In the genomic region with DNA sequence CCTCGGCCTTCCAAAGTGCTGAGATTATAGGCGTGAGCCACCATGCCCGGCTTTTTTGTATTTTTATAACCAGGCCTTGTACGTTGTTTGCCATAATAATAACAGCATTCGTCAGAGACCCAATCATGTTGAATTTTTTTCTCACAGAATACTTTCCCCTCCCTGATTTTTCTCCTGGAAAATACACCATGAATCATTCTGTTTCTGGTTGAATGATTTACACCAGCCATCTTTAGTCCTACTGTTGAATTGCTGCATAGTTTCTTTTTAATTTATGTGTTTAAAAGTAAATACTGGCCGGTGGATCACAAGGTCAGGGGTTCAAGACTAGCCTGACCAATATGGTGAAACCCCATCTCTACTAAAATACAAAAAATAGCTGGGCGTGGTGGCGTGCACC, we compare ENCODE assay signal across 21 cellular contexts. TPM values are rescaled to one million over a fixed set of nuclear protein-coding genes. Genes with fewer than 3 reads are reported as not detected.
DNase-seq lines count a peak whose midpoint lies in the region; ATAC-seq, FAIRE-seq and TF ChIP-seq lines count a peak whose summit lies in the region.
"Had no signal": no experiment of that assay in that cellular context is flagged by ENCODE, and none has a peak within 500 bp of the region (broad histone marks: within the 10 kb centered on the region; RNA-seq: fewer than 3 reads in every experiment).

No MANE protein-coding gene starts in this region.

- TF ChIP-seq CTCF in HepG2 (CRISPR knock-in tag; IDR thresholded peaks at IDR 0.05): no peak
- TF ChIP-seq CTCF in right lobe of liver (IDR thresholded peaks at IDR 0.05): no peak
- TF ChIP-seq CTCF in lower lobe of right lung (IDR thresholded peaks at IDR 0.05): no peak
- no peak for TF ChIP-seq CTCF in type B pancreatic cell (conservative IDR thresholded peaks at IDR 0.05)
- TF ChIP-seq CTCF in Caco-2 (IDR thresholded peaks at IDR 0.05; ENCODE audit: insufficient read depth in 1 of 2, low read depth in 1 of 2, low read length in 1 of 2, severe bottlenecking in 1 of 2, unreplicated experiment in 1 of 2): no peak

- no peaks in the 10 kb centered on the region for H3K9me3 Mint-ChIP-seq in activated CD4-positive, alpha-beta memory T cell treated with anti-CD3 and anti-CD28 coated beads, Interleukin-2, amount 10 ng/mL, durations not matched to agents 7 days and 5 days
- no peaks in the 10 kb centered on the region for H3K9me3 Mint-ChIP-seq in type B pancreatic cell
- no peaks in the 10 kb centered on the region for H3K9me3 Mint-ChIP-seq in Caco-2 (ENCODE audit: unreplicated experiment)
- H3K9me3 Mint-ChIP-seq: endodermal cell had no signal

- H3K27ac ChIP-seq in HepG2 (ENCODE audit: extremely low read length, insufficient read depth, low read length) (no peak overlapping the region), right lobe of liver (no peak overlapping the region), lower lobe of right lung (no peak overlapping the region)
- H3K27ac ChIP-seq: pancreas had no signal

- H3K4me3 ChIP-seq in HepG2 (replicated peaks in 1 of 3; ENCODE audit: insufficient read depth in 1 of 3, low read depth in 2 of 3, low read length in 3 of 3) (no peak overlapping the region; a peak in 1 of 6 replicates), right lobe of liver (no peak overlapping the region), lower lobe of right lung (peak overlapping the region; percentile 76), Caco-2 (ENCODE audit: low read depth, low read length) (no peak overlapping the region)
- H3K4me3 ChIP-seq: pancreas had no signal

- ATAC-seq in HepG2 (no peak), right lobe of liver (no peak), lower lobe of right lung (no peak), GM19351 (IDR thresholded peaks at IDR 0.05; ENCODE audit: unreplicated experiment) (no peak)
- ATAC-seq: activated CD4-positive, CD25-positive, alpha-beta regulatory T cell treated with anti-CD3 and anti-CD28 coated beads, Interleukin-2, amount 50 U/mL, for 24 hours; Panc1; pancreas had no signal

- TF ChIP-seq EP300 in HepG2 (IDR thresholded peaks at IDR 0.05; ENCODE audit: low read depth in 2 of 2, low read length in 2 of 2) (no peak), HepG2 (CRISPR knock-in tag; IDR thresholded peaks at IDR 0.05; ENCODE audit: borderline replicate concordance) (no peak)

- FAIRE-seq in HepG2 (lab: Jason Lieb, UNC): no peak
- FAIRE-seq: pancreas, small intestine had no signal

- CTCF ChIA-PET in HepG2 (lab: Yijun Ruan, JAX; ENCODE audit: low intra/inter-chr PET ratio, low total read pairs): no interaction called here
- CTCF ChIA-PET in activated CD4-positive, alpha-beta memory T cell treated with anti-CD3 and anti-CD28 coated beads, Interleukin-2, amount 10 ng/mL, durations not matched to agents 7 days and 5 days (lab: Charles Lee): no interaction called here
- CTCF ChIA-PET in Caco-2 (lab: Charles Lee): no interaction called here

- POLR2A ChIA-PET in HepG2 (lab: Yijun Ruan, JAX): no interaction called here
- POLR2A ChIA-PET in activated CD4-positive, alpha-beta memory T cell treated with anti-CD3 and anti-CD28 coated beads, Interleukin-2, amount 10 ng/mL, durations not matched to agents 7 days and 5 days (lab: Charles Lee): interaction anchor here (0.6 kb wide), 1 partner anchor 9 kb away, joined by 3 read pairs; no protein-coding TSS in a partner anchor
- POLR2A ChIA-PET in Caco-2 (lab: Charles Lee): no interaction called here

- peak overlapping the region; percentile 95 for H3K4me2 ChIP-seq in HepG2 (ENCODE audit: low read depth, low read length)

- peaks cover 53% of the 10 kb centered on the region for H3K4me1 Mint-ChIP-seq in activated CD4-positive, alpha-beta memory T cell treated with anti-CD3 and anti-CD28 coated beads, Interleukin-2, amount 10 ng/mL, durations not matched to agents 7 days and 5 days
- H3K4me1 Mint-ChIP-seq in type B pancreatic cell (ENCODE audit: unreplicated experiment) (peaks cover 24% of the 10 kb centered on the region), Caco-2 (ENCODE audit: low read depth, unreplicated experiment) (peaks cover 12% of the 10 kb centered on the region)

- no peak for TF ChIP-seq RAD21 in HepG2 (CRISPR knock-in tag; IDR thresholded peaks at IDR 0.05)

- H3K4me3 Mint-ChIP-seq in activated CD4-positive, alpha-beta memory T cell treated with anti-CD3 and anti-CD28 coated beads, Interleukin-2, amount 10 ng/mL, durations not matched to agents 7 days and 5 days: peak overlapping the region; percentile 27
- H3K4me3 Mint-ChIP-seq in type B pancreatic cell (peak overlapping the region; percentile 54), Caco-2 (ENCODE audit: unreplicated experiment) (no peak overlapping the region)
- H3K4me3 Mint-ChIP-seq: endodermal cell had no signal

- 86% methylated on average over 8 of the region's 8 CpGs for WGBS in HepG2 (ENCODE audit: low lambda C conversion rate)
- WGBS in right lobe of liver (ENCODE audit: insufficient coverage, low coverage, low lambda C conversion rate, missing lambda C conversion rate): 66% methylated on average over 8 of the region's 8 CpGs

- in situ Hi-C loops in HepG2 (cut with HindIII; ENCODE audit: extremely low pct_ligation_motif_present, low pct_unique_long_range_greater_than_20kb): no loop called here

- H3K27ac Mint-ChIP-seq in activated CD4-positive, alpha-beta memory T cell treated with anti-CD3 and anti-CD28 coated beads, Interleukin-2, amount 10 ng/mL, durations not matched to agents 7 days and 5 days: no peak overlapping the region
- H3K27ac Mint-ChIP-seq in type B pancreatic cell: peak overlapping the region; percentile 51
- no peak overlapping the region for H3K27ac Mint-ChIP-seq in Caco-2 (ENCODE audit: unreplicated experiment)
- H3K27ac Mint-ChIP-seq: endodermal cell had no signal

- peaks cover 53% of the 10 kb centered on the region for H3K4me1 ChIP-seq in HepG2 (ENCODE audit: insufficient read depth, low read length)
- peaks cover 0 to 31% (median 4%) of the 10 kb centered on the region in 4 donors for H3K4me1 ChIP-seq in right lobe of liver
- peaks cover 52% of the 10 kb centered on the region for H3K4me1 ChIP-seq in lower lobe of right lung
- peaks cover 7% of the 10 kb centered on the region for H3K4me1 ChIP-seq in Caco-2

- H4K20me1 ChIP-seq in HepG2 (ENCODE audit: insufficient read depth, low read length): peaks cover 30% of the 10 kb centered on the region

- no peak overlapping the region for H2AFZ ChIP-seq in HepG2 (ENCODE audit: low read length)

- no peak for DNase-seq in HepG2 (ENCODE audit: low spot score)
- no peak for DNase-seq in right lobe of liver
- no peak for DNase-seq in activated CD4-positive, alpha-beta memory T cell treated with anti-CD3 and anti-CD28 coated beads, Interleukin-2, amount 10 ng/mL, durations not matched to agents 7 days and 5 days
- no peak for DNase-seq in lower lobe of right lung
- no peak for DNase-seq in type B pancreatic cell (ENCODE audit: extremely low spot score, unreplicated experiment)
- no peak for DNase-seq in Caco-2
- no peak for DNase-seq in amygdala (lab: John Stamatoyannopoulos, UW)
- DNase-seq: activated gamma-delta T cell, caudate nucleus, endodermal cell, foreskin fibroblast, KBM-7, NCI-H1436 treated with DMSO at 0.1 percent for 48 hours, NCI-H524, pancreas, small intestine, substantia nigra, SW 1271 had no signal

- TF ChIP-seq POLR2A in HepG2 (IDR thresholded peaks at IDR 0.05; ENCODE audit: insufficient read depth in 1 of 2, low read depth in 2 of 2, low read length in 2 of 2) (no peak), right lobe of liver (IDR thresholded peaks at IDR 0.05) (no peak)

- H3K9me3 ChIP-seq in HepG2 (ENCODE audit: low read length) (no peaks in the 10 kb centered on the region), right lobe of liver (no peaks in the 10 kb centered on the region), lower lobe of right lung (no peaks in the 10 kb centered on the region), Caco-2 (no peaks in the 10 kb centered on the region)
- H3K9me3 ChIP-seq: pancreas had no signal

- peaks cover 72% of the 10 kb centered on the region for H3K79me2 ChIP-seq in HepG2 (ENCODE audit: insufficient read depth, low read length)

- BruUV-seq in HepG2 (replicated peaks; lab: Mats Ljungman, UMichigan): no TSS peak
- no TSS peak for BruUV-seq in Caco-2 (replicated peaks; lab: Mats Ljungman, UMichigan)

- H3K9ac ChIP-seq in HepG2 (ENCODE audit: insufficient read depth, low read depth, low read length): no peak overlapping the region

- H3K27me3 ChIP-seq in HepG2 (ENCODE audit: control insufficient read depth in 1 of 2, insufficient read depth in 2 of 2, low read length in 2 of 2): peaks cover 0 to 4% of the 10 kb centered on the region in 2 experiments; a peak in 1 of 5 replicates
- H3K27me3 ChIP-seq in right lobe of liver: no peaks in the 10 kb centered on the region
- no peaks in the 10 kb centered on the region for H3K27me3 ChIP-seq in lower lobe of right lung (ENCODE audit: low read depth)
- no peaks in the 10 kb centered on the region for H3K27me3 ChIP-seq in Caco-2 (replicated peaks; ENCODE audit: control insufficient read depth, insufficient read depth, low read length)
- H3K27me3 ChIP-seq: pancreas had no signal

- H3K27me3 Mint-ChIP-seq in activated CD4-positive, alpha-beta memory T cell treated with anti-CD3 and anti-CD28 coated beads, Interleukin-2, amount 10 ng/mL, durations not matched to agents 7 days and 5 days: no peaks in the 10 kb centered on the region
- H3K27me3 Mint-ChIP-seq in type B pancreatic cell (no peaks in the 10 kb centered on the region), Caco-2 (ENCODE audit: insufficient read depth, unreplicated experiment) (no peaks in the 10 kb centered on the region)

- H3K36me3 Mint-ChIP-seq in activated CD4-positive, alpha-beta memory T cell treated with anti-CD3 and anti-CD28 coated beads, Interleukin-2, amount 10 ng/mL, durations not matched to agents 7 days and 5 days (ENCODE audit: low read depth): peaks cover 71% of the 10 kb centered on the region
- H3K36me3 Mint-ChIP-seq in type B pancreatic cell: peaks cover 31% of the 10 kb centered on the region
- H3K36me3 Mint-ChIP-seq in Caco-2 (ENCODE audit: insufficient read depth, unreplicated experiment): peaks cover 43% of the 10 kb centered on the region

- intact Hi-C loops in HepG2 (cut with micrococcal nuclease; ENCODE audit: unreplicated experiment): no loop called here
- intact Hi-C loops in right lobe of liver (cut with DNase I): no loop called here
- intact Hi-C loops in lower lobe of right lung (cut with DNase I): no loop called here
- intact Hi-C loops in Caco-2 (cut with micrococcal nuclease; ENCODE audit: unreplicated experiment): no loop called here

- peaks cover 5 to 34% of the 10 kb centered on the region in 2 experiments; a peak in 4 of 5 replicates for H3K36me3 ChIP-seq in HepG2 (replicated peaks in 1 of 2; ENCODE audit: control insufficient read depth in 1 of 2, insufficient read depth in 2 of 2, low read length in 2 of 2)
- peaks cover 0 to 15% (median 0%) of the 10 kb centered on the region in 4 donors for H3K36me3 ChIP-seq in right lobe of liver
- peaks cover 39% of the 10 kb centered on the region for H3K36me3 ChIP-seq in lower lobe of right lung
- peaks cover 3% of the 10 kb centered on the region; the same call in 1 of the 2 replicates for H3K36me3 ChIP-seq in Caco-2 (ENCODE audit: control insufficient read depth, insufficient read depth, low read length)

RNA-seq across cellular contexts. Expression of a gene that starts 3.5 kb away (rescaled TPM):
- total RNA-seq in HepG2 (2016; rRNA removed; fragmentation: Illumina TruSeq; extraction: Trizol): 37.1 and 50.3 TPM in 2 replicates
- 8.5 and 9.5 TPM in 2 replicates for total RNA-seq in HepG2 (2016; cell fraction: cytosol; rRNA removed; fragmentation: Illumina TruSeq; extraction: Trizol; ENCODE audit: low read depth)
- 38.6 and 50.3 TPM in 2 replicates for total RNA-seq in HepG2 (2016; cell fraction: insoluble cytoplasmic fraction; rRNA removed; fragmentation: Illumina TruSeq; extraction: Trizol)
- total RNA-seq in HepG2 (2016; cell fraction: membrane; rRNA removed; fragmentation: Illumina TruSeq; extraction: Trizol): 21.9 and 23.8 TPM in 2 replicates
- total RNA-seq in HepG2 (2016; cell fraction: nucleus; rRNA removed; fragmentation: Illumina TruSeq; extraction: Trizol): 27.1 and 28.0 TPM in 2 replicates
- polyA plus RNA-seq in HepG2 (2011; rRNA removed): 63.8 and 74.9 TPM in 2 replicates
- polyA plus RNA-seq in HepG2 (2011; cell fraction: cytosol; rRNA removed): 63.2 and 67.0 TPM in 2 replicates
- 46.3 and 57.5 TPM in 2 replicates for polyA plus RNA-seq in HepG2 (2011; cell fraction: nucleus; rRNA removed)
- 54.8 and 56.2 TPM in 2 replicates for polyA plus RNA-seq in HepG2 (2012)
- polyA plus RNA-seq in HepG2 (2016; cell fraction: cytosol; fragmentation: Illumina TruSeq; extraction: Trizol; ENCODE audit: low read depth): 4.1 and 5.1 TPM in 2 replicates
- polyA plus RNA-seq in HepG2 (2016; cell fraction: insoluble cytoplasmic fraction; fragmentation: Illumina TruSeq; extraction: Trizol; ENCODE audit: low read depth): 41.9 and 42.7 TPM in 2 replicates
- polyA plus RNA-seq in HepG2 (2016; cell fraction: membrane; fragmentation: Illumina TruSeq; extraction: Trizol; ENCODE audit: low read depth): 12.2 and 12.5 TPM in 2 replicates
- polyA plus RNA-seq in HepG2 (2016; cell fraction: nucleus; fragmentation: Illumina TruSeq; extraction: Trizol; ENCODE audit: insufficient read depth, low read depth): 48.0 and 49.6 TPM in 2 replicates
- 31.6 and 52.4 TPM in 2 replicates for polyA minus RNA-seq in HepG2 (2011; rRNA and poly(A)+ RNA removed; ENCODE audit: low replicate concordance)
- polyA minus RNA-seq in HepG2 (2011; cell fraction: cytosol; rRNA and poly(A)+ RNA removed): 51.4 and 54.3 TPM in 2 replicates
- polyA minus RNA-seq in HepG2 (2011; cell fraction: nucleus; rRNA and poly(A)+ RNA removed): 35.0 and 39.0 TPM in 2 replicates
- 10 to 100 TPM; 12.4 to 19.6 (median 16.5) TPM for total RNA-seq in right lobe of liver
- 10 to 100 TPM; 86.2 to 94.5 TPM for total RNA-seq in activated CD4-positive, alpha-beta memory T cell treated with anti-CD3 and anti-CD28 coated beads, Interleukin-2, amount 10 ng/mL, durations not matched to agents 7 days and 5 days
- 106 TPM for total RNA-seq in lower lobe of right lung
- total RNA-seq in type B pancreatic cell (ENCODE audit: low replicate concordance): 41.4 and 51.5 TPM in 2 replicates
- 38.1 and 41.2 TPM in 2 replicates for total RNA-seq in Caco-2 (2022)

RNA-seq across cellular contexts. Expression of a gene that starts 11.5 kb away (rescaled TPM):
- total RNA-seq in HepG2 (2016; rRNA removed; fragmentation: Illumina TruSeq; extraction: Trizol) (3.0 and 4.7 TPM in 2 replicates), right lobe of liver (10 to 100 TPM; 27.3 to 98.1 (median 53.2) TPM), lower lobe of right lung (72.7 TPM), type B pancreatic cell (ENCODE audit: low replicate concordance) (9.3 and 24.9 TPM in 2 replicates), Caco-2 (2022) (0.95 and 1.6 TPM in 2 replicates)
- total RNA-seq in HepG2 (2016; cell fraction: cytosol; rRNA removed; fragmentation: Illumina TruSeq; extraction: Trizol; ENCODE audit: low read depth): 1.3 and 1.5 TPM in 2 replicates
- 4.3 and 5.0 TPM in 2 replicates for total RNA-seq in HepG2 (2016; cell fraction: insoluble cytoplasmic fraction; rRNA removed; fragmentation: Illumina TruSeq; extraction: Trizol)
- 3.5 and 4.3 TPM in 2 replicates for total RNA-seq in HepG2 (2016; cell fraction: membrane; rRNA removed; fragmentation: Illumina TruSeq; extraction: Trizol)
- total RNA-seq in HepG2 (2016; cell fraction: nucleus; rRNA removed; fragmentation: Illumina TruSeq; extraction: Trizol): 5.5 and 5.8 TPM in 2 replicates
- polyA plus RNA-seq in HepG2 (2011; rRNA removed): 49.5 and 58.8 TPM in 2 replicates
- 41.5 and 43.5 TPM in 2 replicates for polyA plus RNA-seq in HepG2 (2011; cell fraction: cytosol; rRNA removed)
- 45.2 and 57.4 TPM in 2 replicates for polyA plus RNA-seq in HepG2 (2011; cell fraction: nucleus; rRNA removed)
- 27.6 and 33.1 TPM in 2 replicates for polyA plus RNA-seq in HepG2 (2012)
- 1.3 and 1.9 TPM in 2 replicates for polyA plus RNA-seq in HepG2 (2016; cell fraction: cytosol; fragmentation: Illumina TruSeq; extraction: Trizol; ENCODE audit: low read depth)
- polyA plus RNA-seq in HepG2 (2016; cell fraction: insoluble cytoplasmic fraction; fragmentation: Illumina TruSeq; extraction: Trizol; ENCODE audit: low read depth): 3.7 and 4.2 TPM in 2 replicates
- 3.9 and 4.0 TPM in 2 replicates for polyA plus RNA-seq in HepG2 (2016; cell fraction: membrane; fragmentation: Illumina TruSeq; extraction: Trizol; ENCODE audit: low read depth)
- polyA plus RNA-seq in HepG2 (2016; cell fraction: nucleus; fragmentation: Illumina TruSeq; extraction: Trizol; ENCODE audit: insufficient read depth, low read depth): 6.6 and 7.0 TPM in 2 replicates
- 0.05 and 101 TPM in 2 replicates for polyA minus RNA-seq in HepG2 (2011; rRNA and poly(A)+ RNA removed; ENCODE audit: low replicate concordance)
- 23.1 and 27.3 TPM in 2 replicates for polyA minus RNA-seq in HepG2 (2011; cell fraction: cytosol; rRNA and poly(A)+ RNA removed)
- 39.9 and 40.4 TPM in 2 replicates for polyA minus RNA-seq in HepG2 (2011; cell fraction: nucleus; rRNA and poly(A)+ RNA removed)
- not detected for total RNA-seq in activated CD4-positive, alpha-beta memory T cell treated with anti-CD3 and anti-CD28 coated beads, Interleukin-2, amount 10 ng/mL, durations not matched to agents 7 days and 5 days
